18 cellular contexts compared by ENCODE assay signal in genomic region chr6:17336425-17336824, GRCh38. TPM values are rescaled to one million over a fixed set of nuclear protein-coding genes. Genes with fewer than 3 reads are reported as not detected.
DNase-seq lines count a peak whose midpoint lies in the region; ATAC-seq and TF ChIP-seq lines count a peak whose summit lies in the region.
"Had no signal": no experiment of that assay in that cellular context is flagged by ENCODE, and none has a peak within 500 bp of the region (broad histone marks: within the 10 kb centered on the region; RNA-seq: fewer than 3 reads in every experiment).

No MANE protein-coding gene starts in this region.

- no peaks in the 10 kb centered on the region for H3K27me3 ChIP-seq in CD4-positive, alpha-beta memory T cell (ENCODE audit: insufficient read depth, low read length)
- H3K27me3 ChIP-seq: BE2C had no signal

- H3K9me3 Mint-ChIP-seq in CD4-positive, alpha-beta memory T cell, result peaks cover 0 to 7% (median under 1%) of the 10 kb centered on the region in 8 donors

- no peaks in the 10 kb centered on the region for H3K4me1 ChIP-seq in CD4-positive, alpha-beta memory T cell (ENCODE audit: insufficient read depth, low read length)
- H3K4me1 ChIP-seq: BE2C had no signal

- CTCF ChIA-PET in CD4-positive, alpha-beta memory T cell (lab: Charles Lee; ENCODE audit: partially characterized antibody), result no interaction called here

- no peak overlapping the region for H3K27ac Mint-ChIP-seq in CD4-positive, alpha-beta memory T cell
- H3K27ac Mint-ChIP-seq: CD8-positive, alpha-beta memory T cell; IgD-negative memory B cell had no signal

- DNase-seq in AG09309 (ENCODE audit: low read depth) (peak; percentile 49), HCEC 1CT (peak; percentile 70), brain pericyte (ENCODE audit: low read depth, low spot score) (peak; percentile 46), hepatic stellate cell (ENCODE audit: low spot score) (peak; percentile 13), COR-L47 (lab: John Stamatoyannopoulos, UW) (no peak), glomerular visceral epithelial cell (ENCODE audit: extremely low spot score) (no peak)
- no peak for DNase-seq in CD4-positive, alpha-beta memory T cell
- DNase-seq: BE2C; CD8-positive, alpha-beta memory T cell; MV-4-11; NCI-H1436; NCI-H2081; NCI-H524; SIG-M5 had no signal

- H3K36me3 Mint-ChIP-seq in CD4-positive, alpha-beta memory T cell, result no peaks in the 10 kb centered on the region
- H3K36me3 Mint-ChIP-seq: CD8-positive, alpha-beta memory T cell; IgD-negative memory B cell had no signal

- H3K27ac ChIP-seq in CD4-positive, alpha-beta memory T cell (ENCODE audit: low read depth, low read length), result no peak overlapping the region
- H3K27ac ChIP-seq: A549 had no signal

- no peak overlapping the region for H3K4me3 Mint-ChIP-seq in CD4-positive, alpha-beta memory T cell
- H3K4me3 Mint-ChIP-seq: CD8-positive, alpha-beta memory T cell; IgD-negative memory B cell had no signal

- H3K36me3 ChIP-seq in CD4-positive, alpha-beta memory T cell (ENCODE audit: insufficient read depth, low read length), result no peaks in the 10 kb centered on the region
- H3K36me3 ChIP-seq: BE2C had no signal

- no peaks in the 10 kb centered on the region for H3K4me1 Mint-ChIP-seq in CD4-positive, alpha-beta memory T cell
- H3K4me1 Mint-ChIP-seq: CD8-positive, alpha-beta memory T cell had no signal

- H3K27me3 Mint-ChIP-seq in CD4-positive, alpha-beta memory T cell, result peaks cover 1 to 2% of the 10 kb centered on the region in 2 donors
- H3K27me3 Mint-ChIP-seq: IgD-negative memory B cell had no signal

- TF ChIP-seq CTCF in AG09309 (IDR thresholded peaks at IDR 0.05; ENCODE audit: control insufficient read depth, insufficient read depth, low read depth, low read length, missing control alignments), result no peak

- no peak overlapping the region for H3K4me3 ChIP-seq in AG09309 (ENCODE audit: control insufficient read depth, low read depth, low read length)
- H3K4me3 ChIP-seq in CD4-positive, alpha-beta memory T cell (ENCODE audit: low read length in 2 of 2), result no peak overlapping the region
- H3K4me3 ChIP-seq: A549 had no signal

- intact Hi-C loops in CD4-positive, alpha-beta memory T cell (cut with micrococcal nuclease), result no loop called here

- POLR2A ChIA-PET in CD4-positive, alpha-beta memory T cell (lab: Charles Lee; ENCODE audit: partially characterized antibody), result no interaction called here

- no peak for ATAC-seq in HG02588 (IDR thresholded peaks at IDR 0.05; ENCODE audit: unreplicated experiment)
- ATAC-seq: A549 had no signal

- no peaks in the 10 kb centered on the region for H3K9me3 ChIP-seq in CD4-positive, alpha-beta memory T cell (ENCODE audit: control insufficient read depth in 1 of 2, low read length in 2 of 2)
- H3K9me3 ChIP-seq: A549, BE2C had no signal

RNA-seq across cellular contexts. Expression of gene RBM24, which starts 55.3 kb away (rescaled TPM):
- total RNA-seq in CD4-positive, alpha-beta memory T cell, result not detected
- polyA plus RNA-seq in CD4-positive, alpha-beta memory T cell, result not detected
- total RNA-seq: CD8-positive, alpha-beta memory T cell; HT-29 had no signal
- polyA plus RNA-seq: IgD-negative memory B cell had no signal

RNA-seq across cellular contexts. Expression of gene CAP2, which starts 57.0 kb away (rescaled TPM):
- not detected for total RNA-seq in CD4-positive, alpha-beta memory T cell
- not detected for polyA plus RNA-seq in CD4-positive, alpha-beta memory T cell
- total RNA-seq: CD8-positive, alpha-beta memory T cell had no signal
- polyA plus RNA-seq: IgD-negative memory B cell had no signal

Comparison
In these comparisons a context has a peak if more than half of its experiments do, and no peak if none do; other contexts are left out.
1. DNase-seq: peak in AG09309 (single experiment), HCEC 1CT (single experiment), brain pericyte (single experiment) and hepatic stellate cell (single experiment); none in COR-L47 (single experiment), CD4-positive, alpha-beta memory T cell (0 of 5) and glomerular visceral epithelial cell (single experiment).